8 cellular contexts compared by ENCODE assay signal in the genomic region with DNA sequence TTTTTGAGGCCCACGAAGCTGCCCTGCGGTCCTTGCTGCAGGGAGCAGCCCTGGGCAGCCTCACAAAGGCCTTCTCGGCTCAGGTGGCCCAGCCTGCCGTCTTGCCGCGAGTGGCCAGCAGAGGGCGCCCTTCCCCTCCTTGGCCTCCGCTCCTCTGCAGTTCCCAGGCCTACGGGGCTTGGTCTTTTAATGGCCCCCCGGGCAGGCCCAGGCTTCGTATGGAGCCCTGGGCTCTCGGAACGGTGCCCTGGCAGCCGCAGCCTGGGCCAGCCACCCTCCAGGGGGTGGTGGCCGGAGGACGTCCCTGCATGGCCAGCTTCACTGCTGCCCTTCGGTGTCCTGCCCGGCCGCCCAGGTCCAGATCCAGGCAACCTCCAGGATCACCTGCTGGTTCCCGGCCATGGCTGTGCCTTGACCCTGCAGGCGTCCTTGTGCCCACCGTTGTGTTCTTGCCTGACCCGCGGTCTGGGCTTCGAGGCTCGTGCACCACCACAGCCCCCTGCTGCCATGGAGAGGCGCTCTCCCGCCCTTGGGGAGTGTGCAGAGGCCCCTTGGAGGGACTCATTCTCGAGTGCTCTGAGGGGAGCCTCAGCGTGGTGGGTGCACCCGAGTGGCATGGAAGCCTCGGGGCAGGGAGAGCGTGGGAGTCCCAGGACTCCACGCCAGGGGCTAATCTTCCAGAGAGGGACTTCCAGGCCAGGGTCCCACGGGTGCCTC. TPM values are rescaled to one million over a fixed set of nuclear protein-coding genes. Genes with fewer than 3 reads are reported as not detected.
A peak's percentile ranks its signal among the peaks of the same experiment; 100 is the strongest.
DNase-seq lines count a peak whose midpoint lies in the region; ATAC-seq and TF ChIP-seq lines count a peak whose summit lies in the region.

No MANE protein-coding gene starts in this region.

- ATAC-seq in upper lobe of left lung (ENCODE audit: low FRiP score in 2 of 2) (peak; percentile 62 to 73), HG02610 (IDR thresholded peaks at IDR 0.05; ENCODE audit: unreplicated experiment) (no peak)

- 52 to 65% methylated on average over 12 to 34 of the region's 35 CpGs for WGBS in upper lobe of left lung, 2 donors

- no peak for TF ChIP-seq EP300 in upper lobe of left lung (IDR thresholded peaks at IDR 0.05)

- DNase-seq in AG09319 (ENCODE audit: extremely low read depth, low read depth): no peak
- peak; percentile 97 for DNase-seq in H7
- DNase-seq in OCI-M1 (lab: John Stamatoyannopoulos, UW): peak; percentile 67
- DNase-seq in activated T-helper 1 cell treated with anti-CD3 and anti-CD28 coated beads, Interleukin-12 subunit alpha, Interleukin-12 subunit beta, Interleukin-2, Interleukin-4 antibody, amounts not matched to agents 30 ng/mL and 10 ng/mL and 1 ng/mL, durations not matched to agents 14 hours and 24 hours and 36 hours (ENCODE audit: low spot score): peak; percentile 60
- peak; percentile 8 for DNase-seq in fibroblast of the aortic adventitia (ENCODE audit: low read depth)
- DNase-seq in osteocyte (ENCODE audit: extremely low spot score, unreplicated experiment): no peak
- DNase-seq in upper lobe of left lung: peak; percentile 67 to 96

- TF ChIP-seq CTCF in AG09319 (IDR thresholded peaks at IDR 0.05; ENCODE audit: low read depth, low read length) (peak; percentile 81), fibroblast of the aortic adventitia (IDR thresholded peaks at IDR 0.05; ENCODE audit: insufficient read depth, low read length) (peak; percentile 76), osteocyte (IDR thresholded peaks at IDR 0.05) (peak; percentile 88), upper lobe of left lung (IDR thresholded peaks at IDR 0.05) (peak; percentile 91 to 96 (median 92))

- H3K4me1 ChIP-seq in upper lobe of left lung: peaks cover 0 to 20% (median 11%) of the 10 kb centered on the region in 4 donors

- no peaks in the 10 kb centered on the region for H3K27me3 Mint-ChIP-seq in activated T-helper 1 cell treated with anti-CD3 and anti-CD28 coated beads, Interleukin-12 subunit alpha, Interleukin-12 subunit beta, Interleukin-2, Interleukin-4 antibody, amounts not matched to agents 30 ng/mL and 10 ng/mL and 1 ng/mL, durations not matched to agents 14 hours and 24 hours and 36 hours (ENCODE audit: insufficient read depth)
- H3K27me3 Mint-ChIP-seq in osteocyte (ENCODE audit: unreplicated experiment): no peaks in the 10 kb centered on the region

- intact Hi-C loops in activated T-helper 1 cell treated with anti-CD3 and anti-CD28 coated beads, Interleukin-12 subunit alpha, Interleukin-12 subunit beta, Interleukin-2, Interleukin-4 antibody, amounts not matched to agents 30 ng/mL and 10 ng/mL and 1 ng/mL, durations not matched to agents 14 hours and 24 hours and 36 hours (cut with micrococcal nuclease): loop anchor here (1.0 kb wide), 2 partner anchors 17 to 36 kb away; no protein-coding TSS in a partner anchor

- no peak for TF ChIP-seq POLR2A in upper lobe of left lung (IDR thresholded peaks at IDR 0.05)

- H3K4me1 Mint-ChIP-seq in activated T-helper 1 cell treated with anti-CD3 and anti-CD28 coated beads, Interleukin-12 subunit alpha, Interleukin-12 subunit beta, Interleukin-2, Interleukin-4 antibody, amounts not matched to agents 30 ng/mL and 10 ng/mL and 1 ng/mL, durations not matched to agents 14 hours and 24 hours and 36 hours (ENCODE audit: low read depth): peaks cover 4% of the 10 kb centered on the region
- H3K4me1 Mint-ChIP-seq in osteocyte (ENCODE audit: unreplicated experiment): peaks cover 3% of the 10 kb centered on the region

- no peak overlapping the region for H3K27ac ChIP-seq in upper lobe of left lung

- H3K36me3 ChIP-seq in H7 (replicated peaks; ENCODE audit: control insufficient read depth, insufficient read depth, low read length) (no peaks in the 10 kb centered on the region), upper lobe of left lung (no peaks in the 10 kb centered on the region)

- H3K9me3 Mint-ChIP-seq in activated T-helper 1 cell treated with anti-CD3 and anti-CD28 coated beads, Interleukin-12 subunit alpha, Interleukin-12 subunit beta, Interleukin-2, Interleukin-4 antibody, amounts not matched to agents 30 ng/mL and 10 ng/mL and 1 ng/mL, durations not matched to agents 14 hours and 24 hours and 36 hours: no peaks in the 10 kb centered on the region
- no peaks in the 10 kb centered on the region for H3K9me3 Mint-ChIP-seq in osteocyte (ENCODE audit: unreplicated experiment)

- H3K9me3 ChIP-seq in upper lobe of left lung: no peaks in the 10 kb centered on the region

- H3K27ac Mint-ChIP-seq in activated T-helper 1 cell treated with anti-CD3 and anti-CD28 coated beads, Interleukin-12 subunit alpha, Interleukin-12 subunit beta, Interleukin-2, Interleukin-4 antibody, amounts not matched to agents 30 ng/mL and 10 ng/mL and 1 ng/mL, durations not matched to agents 14 hours and 24 hours and 36 hours: no peak overlapping the region
- H3K27ac Mint-ChIP-seq in osteocyte (ENCODE audit: unreplicated experiment): no peak overlapping the region

- H3K4me3 ChIP-seq in H7 (ENCODE audit: insufficient read depth, low read depth, low read length) (no peak overlapping the region), fibroblast of the aortic adventitia (ENCODE audit: low read depth, low read length) (no peak overlapping the region), upper lobe of left lung (no peak overlapping the region)

- no peaks in the 10 kb centered on the region for H3K36me3 Mint-ChIP-seq in activated T-helper 1 cell treated with anti-CD3 and anti-CD28 coated beads, Interleukin-12 subunit alpha, Interleukin-12 subunit beta, Interleukin-2, Interleukin-4 antibody, amounts not matched to agents 30 ng/mL and 10 ng/mL and 1 ng/mL, durations not matched to agents 14 hours and 24 hours and 36 hours (ENCODE audit: low read depth)
- H3K36me3 Mint-ChIP-seq in osteocyte (ENCODE audit: unreplicated experiment): no peaks in the 10 kb centered on the region

- H3K4me3 Mint-ChIP-seq in activated T-helper 1 cell treated with anti-CD3 and anti-CD28 coated beads, Interleukin-12 subunit alpha, Interleukin-12 subunit beta, Interleukin-2, Interleukin-4 antibody, amounts not matched to agents 30 ng/mL and 10 ng/mL and 1 ng/mL, durations not matched to agents 14 hours and 24 hours and 36 hours: no peak overlapping the region
- no peak overlapping the region for H3K4me3 Mint-ChIP-seq in osteocyte (ENCODE audit: unreplicated experiment)

- H3K27me3 ChIP-seq in H7 (ENCODE audit: control insufficient read depth, insufficient read depth, low read length) (no peaks in the 10 kb centered on the region), upper lobe of left lung (no peaks in the 10 kb centered on the region)

RNA-seq across cellular contexts. Expression of a gene that starts 9.4 kb away (rescaled TPM):
- total RNA-seq in H7 (2014; rRNA removed; shearing (Covaris generic)): 0.17 and 2.9 TPM in 2 replicates
- total RNA-seq in activated T-helper 1 cell treated with anti-CD3 and anti-CD28 coated beads, Interleukin-12 subunit alpha, Interleukin-12 subunit beta, Interleukin-2, Interleukin-4 antibody, amounts not matched to agents 30 ng/mL and 10 ng/mL and 1 ng/mL, durations not matched to agents 14 hours and 24 hours and 36 hours: not detected in 2 replicates
- total RNA-seq in fibroblast of the aortic adventitia (ENCODE audit: low replicate concordance) (not detected in 2 replicates), osteocyte (not detected in 2 replicates), upper lobe of left lung (10 to 100 TPM in 3 of 6 donors, 1 to 10 TPM in 2, not detected in 1; 5.2 to 14.7 (median 12.5) TPM)

RNA-seq across cellular contexts. Expression of a gene that starts 43.5 kb away (rescaled TPM):
- total RNA-seq in H7 (2014; rRNA removed; shearing (Covaris generic)): 59.2 and 61.0 TPM in 2 replicates
- 0.05 and 0.17 TPM in 2 replicates for total RNA-seq in activated T-helper 1 cell treated with anti-CD3 and anti-CD28 coated beads, Interleukin-12 subunit alpha, Interleukin-12 subunit beta, Interleukin-2, Interleukin-4 antibody, amounts not matched to agents 30 ng/mL and 10 ng/mL and 1 ng/mL, durations not matched to agents 14 hours and 24 hours and 36 hours
- total RNA-seq in fibroblast of the aortic adventitia (ENCODE audit: low replicate concordance) (under 0.01 TPM in 1 of 2 replicates, not detected in the other), osteocyte (4.5 and 4.6 TPM in 2 replicates), upper lobe of left lung (1 to 10 TPM; 1.8 to 7.3 (median 3.5) TPM)

Comparison
In these comparisons a context has a peak if more than half of its experiments do, and no peak if none do; other contexts are left out.
1. DNase-seq: peak in H7 (single experiment), OCI-M1 (single experiment), activated T-helper 1 cell treated with anti-CD3 and anti-CD28 coated beads, Interleukin-12 subunit alpha, Interleukin-12 subunit beta, Interleukin-2, Interleukin-4 antibody, amounts not matched to agents 30 ng/mL and 10 ng/mL and 1 ng/mL, durations not matched to agents 14 hours and 24 hours and 36 hours (single experiment), fibroblast of the aortic adventitia (single experiment) and upper lobe of left lung (2 of 2); none in AG09319 (single experiment) and osteocyte (single experiment).
2. Peak in every context shown above with its lines, with median percentiles within 50 percentile points of each other: CTCF ChIP-seq.